Comparison of ENCODE assay signal across 18 cellular contexts in the genomic region with DNA sequence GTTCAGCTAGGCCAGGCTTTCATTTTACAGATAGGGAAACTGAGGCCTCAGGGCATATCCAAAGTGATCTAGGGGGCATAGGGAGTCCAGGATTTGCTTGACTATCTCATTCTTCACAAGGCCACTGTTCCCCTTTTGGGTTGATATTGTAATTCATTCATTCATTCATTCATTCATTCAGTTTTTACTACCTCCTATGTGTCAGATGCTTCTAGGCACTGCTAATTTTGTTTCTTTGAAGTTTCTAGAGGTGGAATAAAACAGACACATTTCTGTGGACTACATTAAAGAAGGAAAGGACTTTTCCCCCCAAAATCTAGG.
A peak's percentile ranks its signal among the peaks of the same experiment; 100 is the strongest.
DNase-seq lines count a peak whose midpoint lies in the region; ATAC-seq and TF ChIP-seq lines count a peak whose summit lies in the region.
"Had no signal": no experiment of that assay in that cellular context is flagged by ENCODE, and none has a peak within 500 bp of the region (broad histone marks: within the 10 kb centered on the region; RNA-seq: fewer than 3 reads in every experiment).

No MANE protein-coding gene starts in this region.

- no peak for TF ChIP-seq POLR2A in uterus (IDR thresholded peaks at IDR 0.05)

- no peak for DNase-seq in cardiac muscle cell (ENCODE audit: low read depth in 1 of 2, low spot score in 1 of 2)
- DNase-seq in heart right ventricle, result no peak
- DNase-seq in hepatocyte (ENCODE audit: low spot score), result no peak
- no peak for DNase-seq in uterus
- no peak for DNase-seq in foreskin fibroblast
- DNase-seq in RPMI8226, result no peak
- DNase-seq in MV-4-11 (lab: John Stamatoyannopoulos, UW), result no peak
- DNase-seq: activated CD4-positive, alpha-beta T cell treated with anti-CD3 and anti-CD28 coated beads, Interleukin-2, amount 50 U/mL, for 48 hours; activated naive CD4-positive, alpha-beta T cell treated with anti-CD3 and anti-CD28 coated beads for 36 hours; aorta; cortex of kidney; foreskin keratinocyte; Karpas-422; kidney; NCI-H1092 treated with DMSO at 0.1 percent for 48 hours; NCI-H2081 treated with DMSO at 0.1 percent for 48 hours; NCI-H524 treated with DMSO at 0.1 percent for 48 hours had no signal

- H4K20me1 ChIP-seq in hepatocyte (ENCODE audit: insufficient read depth, poor library complexity, severe bottlenecking), result no peaks in the 10 kb centered on the region

- H3K4me3 ChIP-seq in cardiac muscle cell (no peak overlapping the region), heart right ventricle (no peak overlapping the region), hepatocyte (no peak overlapping the region), skin epidermis (no peak overlapping the region), uterus (no peak overlapping the region), foreskin fibroblast (ENCODE audit: low read depth in 1 of 2, low read length in 2 of 2) (no peak overlapping the region)

- intact Hi-C loops in heart right ventricle (cut with DNase I) (loop anchor here in 3 of 10 donors (5.0 to 10.0 kb wide), 3 partner anchors 247 to 259 kb away; no protein-coding TSS in a partner anchor), uterus (cut with DNase I; ENCODE audit: low total_unique reads) (no loop called here)

- no peaks in the 10 kb centered on the region for H3K79me2 ChIP-seq in hepatocyte

- peak overlapping the region; percentile 89 for H3K27ac ChIP-seq in cardiac muscle cell
- peak overlapping the region in 5 of 10 donors; percentile 53 to 74 (median 55) for H3K27ac ChIP-seq in heart right ventricle
- peak overlapping the region; percentile 93 for H3K27ac ChIP-seq in hepatocyte
- peak overlapping the region in 19 of 21 experiments; percentile 5 to 82 (median 71) for H3K27ac ChIP-seq in skin epidermis
- H3K27ac ChIP-seq in uterus, result peak overlapping the region; percentile 87 to 92

- ATAC-seq in heart right ventricle, result no peak
- ATAC-seq: foreskin keratinocyte had no signal

- H3K4me2 ChIP-seq in hepatocyte, result no peak overlapping the region

- H3K9me2 ChIP-seq in hepatocyte (replicated peaks; ENCODE audit: insufficient read depth), result no peaks in the 10 kb centered on the region

- TF ChIP-seq CTCF in cardiac muscle cell (IDR thresholded peaks at IDR 0.05; ENCODE audit: low read depth, low read length), result no peak
- no peak for TF ChIP-seq CTCF in heart right ventricle (IDR thresholded peaks at IDR 0.05)
- no peak for TF ChIP-seq CTCF in hepatocyte (IDR thresholded peaks at IDR 0.05; ENCODE audit: poor library complexity)
- no peak for TF ChIP-seq CTCF in uterus (IDR thresholded peaks at IDR 0.05)
- TF ChIP-seq CTCF in foreskin fibroblast (IDR thresholded peaks at IDR 0.05; ENCODE audit: low read depth, low read length), result no peak

- H2AFZ ChIP-seq in hepatocyte, result no peak overlapping the region

- H3K36me3 ChIP-seq in cardiac muscle cell, result no peaks in the 10 kb centered on the region
- H3K36me3 ChIP-seq in heart right ventricle, result no peaks in the 10 kb centered on the region
- H3K36me3 ChIP-seq in hepatocyte (replicated peaks; ENCODE audit: insufficient read depth, low read depth), result no peaks in the 10 kb centered on the region
- H3K36me3 ChIP-seq in uterus, result no peaks in the 10 kb centered on the region

- H3K27me3 ChIP-seq in cardiac muscle cell, result no peaks in the 10 kb centered on the region
- no peaks in the 10 kb centered on the region for H3K27me3 ChIP-seq in heart right ventricle
- H3K27me3 ChIP-seq in hepatocyte, result no peaks in the 10 kb centered on the region
- H3K27me3 ChIP-seq in uterus, result no peaks in the 10 kb centered on the region
- H3K27me3 ChIP-seq: foreskin keratinocyte had no signal

- no peaks in the 10 kb centered on the region for H3K9me3 ChIP-seq in cardiac muscle cell (ENCODE audit: low read depth)
- no peaks in the 10 kb centered on the region for H3K9me3 ChIP-seq in heart right ventricle
- H3K9me3 ChIP-seq in hepatocyte (ENCODE audit: low read depth), result no peaks in the 10 kb centered on the region
- no peaks in the 10 kb centered on the region for H3K9me3 ChIP-seq in uterus

- H3K4me1 ChIP-seq in cardiac muscle cell (ENCODE audit: low read depth) (peaks cover 39% of the 10 kb centered on the region), heart right ventricle (peaks cover 7 to 67% (median 51%) of the 10 kb centered on the region in 9 donors), hepatocyte (ENCODE audit: insufficient read depth) (peaks cover 58% of the 10 kb centered on the region), uterus (peaks cover 29 to 40% of the 10 kb centered on the region in 2 donors)
